ENCODE assay signal across 23 cellular contexts in the genomic region with DNA sequence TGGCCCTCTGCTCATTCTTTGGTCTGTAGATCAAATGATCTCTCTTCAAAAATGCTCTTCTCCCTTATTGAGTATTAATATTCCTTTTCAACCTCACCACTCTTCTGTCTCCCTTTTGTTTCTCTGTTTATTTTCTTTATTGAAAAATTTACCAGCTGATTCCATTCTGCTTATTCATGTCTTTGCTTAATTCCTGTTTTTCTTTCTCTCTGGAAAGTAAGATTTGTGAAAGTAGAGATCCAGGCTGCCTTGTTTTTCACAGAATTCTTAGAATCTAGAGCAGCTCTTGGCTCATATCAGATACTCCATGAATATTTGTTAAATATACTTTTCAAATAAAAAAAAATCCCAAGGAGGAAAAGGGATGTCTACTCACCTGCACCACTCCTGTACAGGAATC.
DNase-seq lines count a peak whose midpoint lies in the region; ATAC-seq and TF ChIP-seq lines count a peak whose summit lies in the region.
"Had no signal": no experiment of that assay in that cellular context is flagged by ENCODE, and none has a peak within 500 bp of the region (broad histone marks: within the 10 kb centered on the region; RNA-seq: fewer than 3 reads in every experiment).

No MANE protein-coding gene starts in this region.

- ATAC-seq in SK-N-SH treated with all-trans-retinoic acid at 6 μM for 48 hours = no peak
- ATAC-seq in activated T-helper 17 cell treated with anti-CD3 and anti-CD28 coated beads, Interleukin-2, amount 50 U/mL, for 72 hours (replicated peaks) = no peak
- ATAC-seq in naive thymus-derived CD4-positive, alpha-beta T cell = no peak

- H3K36me3 ChIP-seq in SK-N-SH (replicated peaks in 1 of 2; ENCODE audit: control insufficient read depth in 1 of 2, insufficient read depth in 2 of 2, low read length in 1 of 2) (peaks cover 6 to 42% of the 10 kb centered on the region in 2 experiments), ovary (no peaks in the 10 kb centered on the region)
- H3K36me3 ChIP-seq in naive thymus-derived CD4-positive, alpha-beta T cell (ENCODE audit: control insufficient read depth in 2 of 3, insufficient read depth in 3 of 3, low read length in 3 of 3) = peaks cover 20 to 78% (median 39%) of the 10 kb centered on the region in 3 experiments
- H3K36me3 ChIP-seq: breast epithelium, sigmoid colon, stomach had no signal

- no peak for DNase-seq in SK-N-SH
- peak; percentile 18 for DNase-seq in EL
- no peak for DNase-seq in naive thymus-derived CD4-positive, alpha-beta T cell
- no peak for DNase-seq in ecto neural progenitor cell (ENCODE audit: low spot score)
- DNase-seq in ovary = no peak
- DNase-seq in GM19238 (ENCODE audit: insufficient read length, low spot score) = no peak
- DNase-seq: activated CD8-positive, alpha-beta memory T cell treated with anti-CD3 and anti-CD28 coated beads, Interleukin-2, amount 50 U/mL, for 4 hours; activated naive CD4-positive, alpha-beta T cell treated with anti-CD3 and anti-CD28 coated beads for 36 hours; DMS153; dorsolateral prefrontal cortex; hypothalamus; mammary epithelial cell; MM.1S; NCI-H1694; posterior cingulate gyrus; sigmoid colon; stomach had no signal

- peak overlapping the region; percentile 55 for H3K4me2 ChIP-seq in SK-N-SH
- H3K4me2 ChIP-seq: BLaER1 had no signal

- H3K4me1 ChIP-seq in SK-N-SH (ENCODE audit: control insufficient read depth in 1 of 2, insufficient read depth in 2 of 2, low read depth in 1 of 2, low read length in 1 of 2) = peaks cover 8 to 39% of the 10 kb centered on the region in 2 experiments
- H3K4me1 ChIP-seq in naive thymus-derived CD4-positive, alpha-beta T cell (ENCODE audit: control insufficient read depth in 2 of 2, insufficient read depth in 2 of 2, low read length in 2 of 2) = peaks cover 8 to 9% of the 10 kb centered on the region in 2 donors
- H3K4me1 ChIP-seq in ovary (ENCODE audit: insufficient read depth) = peaks cover 5% of the 10 kb centered on the region
- H3K4me1 ChIP-seq: BLaER1, breast epithelium, sigmoid colon had no signal

- peaks cover 66% of the 10 kb centered on the region for H3F3A ChIP-seq in SK-N-SH (replicated peaks; ENCODE audit: insufficient read depth)

- no peak overlapping the region for H3K9ac ChIP-seq in SK-N-SH
- H3K9ac ChIP-seq: BLaER1 had no signal

- H3K9me2 ChIP-seq in SK-N-SH = no peaks in the 10 kb centered on the region

- H3K4me3 ChIP-seq in SK-N-SH (ENCODE audit: low read depth in 2 of 2, low read length in 1 of 2) (no peak overlapping the region), ovary (no peak overlapping the region)
- no peak overlapping the region for H3K4me3 ChIP-seq in naive thymus-derived CD4-positive, alpha-beta T cell (ENCODE audit: low read length)
- H3K4me3 ChIP-seq: BLaER1, breast epithelium, dorsolateral prefrontal cortex, sigmoid colon, stomach had no signal

- intact Hi-C loops in naive thymus-derived CD4-positive, alpha-beta T cell (cut with micrococcal nuclease) = no loop called here
- intact Hi-C loops in ovary (cut with DNase I) = no loop called here

- no peak for TF ChIP-seq CTCF in SK-N-SH (IDR thresholded peaks at IDR 0.05)
- TF ChIP-seq CTCF in ovary (IDR thresholded peaks at IDR 0.05) = no peak

- no peaks in the 10 kb centered on the region for H3K27me3 ChIP-seq in SK-N-SH (ENCODE audit: insufficient read depth)
- no peaks in the 10 kb centered on the region for H3K27me3 ChIP-seq in naive thymus-derived CD4-positive, alpha-beta T cell (ENCODE audit: control insufficient read depth in 2 of 2, insufficient read depth in 2 of 2, low read length in 2 of 2)
- H3K27me3 ChIP-seq in ovary = no peaks in the 10 kb centered on the region
- H3K27me3 ChIP-seq: BLaER1, breast epithelium, dorsolateral prefrontal cortex, sigmoid colon, stomach had no signal

- H3K27me3 Mint-ChIP-seq in activated T-helper 17 cell treated with anti-CD3 and anti-CD28 coated beads, Interleukin-2, amount 50 U/mL, for 72 hours = no peaks in the 10 kb centered on the region
- H3K27me3 Mint-ChIP-seq in naive thymus-derived CD4-positive, alpha-beta T cell = no peaks in the 10 kb centered on the region
- H3K27me3 Mint-ChIP-seq: type B pancreatic cell had no signal

- CTCF ChIA-PET in SK-N-SH (lab: Yijun Ruan, JAX) = interaction anchor here (0.6 kb wide), 1 partner anchor 33 kb away, joined by 3 read pairs; no protein-coding TSS in a partner anchor
- CTCF ChIA-PET in naive thymus-derived CD4-positive, alpha-beta T cell (lab: Charles Lee) = interaction anchor here (0.6 kb wide), 1 partner anchor 46 kb away, joined by 3 read pairs; no protein-coding TSS in a partner anchor

- no peaks in the 10 kb centered on the region for H3K79me2 ChIP-seq in SK-N-SH (ENCODE audit: insufficient read depth)

- H3K27ac Mint-ChIP-seq in activated T-helper 17 cell treated with anti-CD3 and anti-CD28 coated beads, Interleukin-2, amount 50 U/mL, for 72 hours = peak overlapping the region; percentile 81
- H3K27ac Mint-ChIP-seq in naive thymus-derived CD4-positive, alpha-beta T cell = peak overlapping the region in 5 of 9 donors; percentile 42 to 78 (median 61)
- H3K27ac Mint-ChIP-seq: type B pancreatic cell had no signal

- H4K20me1 ChIP-seq in SK-N-SH (ENCODE audit: insufficient read depth) = no peaks in the 10 kb centered on the region

- no peaks in the 10 kb centered on the region for H3K9me3 Mint-ChIP-seq in activated T-helper 17 cell treated with anti-CD3 and anti-CD28 coated beads, Interleukin-2, amount 50 U/mL, for 72 hours
- H3K9me3 Mint-ChIP-seq in naive thymus-derived CD4-positive, alpha-beta T cell = peaks cover 0 to 2% (median 0%) of the 10 kb centered on the region in 11 donors
- H3K9me3 Mint-ChIP-seq: activated naive CD4-positive, alpha-beta T cell treated with anti-CD3 and anti-CD28 coated beads for 36 hours; type B pancreatic cell had no signal

- peaks cover 100% of the 10 kb centered on the region for H3K36me3 Mint-ChIP-seq in activated T-helper 17 cell treated with anti-CD3 and anti-CD28 coated beads, Interleukin-2, amount 50 U/mL, for 72 hours (ENCODE audit: low read depth)
- H3K36me3 Mint-ChIP-seq in naive thymus-derived CD4-positive, alpha-beta T cell = peaks cover 15 to 79% (median 67%) of the 10 kb centered on the region in 5 donors
- H3K36me3 Mint-ChIP-seq: type B pancreatic cell had no signal

- H3K4me3 Mint-ChIP-seq in activated T-helper 17 cell treated with anti-CD3 and anti-CD28 coated beads, Interleukin-2, amount 50 U/mL, for 72 hours = peak overlapping the region; percentile 60
- H3K4me3 Mint-ChIP-seq in naive thymus-derived CD4-positive, alpha-beta T cell = no peak overlapping the region
- H3K4me3 Mint-ChIP-seq: activated naive CD4-positive, alpha-beta T cell treated with anti-CD3 and anti-CD28 coated beads for 36 hours; type B pancreatic cell had no signal

- no peak for TF ChIP-seq POLR2A in ovary (IDR thresholded peaks at IDR 0.05)

- H3K4me1 Mint-ChIP-seq in activated T-helper 17 cell treated with anti-CD3 and anti-CD28 coated beads, Interleukin-2, amount 50 U/mL, for 72 hours = peaks cover 60% of the 10 kb centered on the region
- H3K4me1 Mint-ChIP-seq in naive thymus-derived CD4-positive, alpha-beta T cell = peaks cover 45 to 74% (median 55%) of the 10 kb centered on the region in 7 donors

- no peak overlapping the region for H2AFZ ChIP-seq in SK-N-SH (ENCODE audit: low read depth)

- TF ChIP-seq EP300 in SK-N-SH (IDR thresholded peaks at IDR 0.05; ENCODE audit: borderline replicate concordance in 1 of 2, low read depth in 1 of 2, low read length in 1 of 2) (no peak), ovary (IDR thresholded peaks at IDR 0.05) (no peak)

- no peak for TF ChIP-seq RAD21 in SK-N-SH (IDR thresholded peaks at IDR 0.05; ENCODE audit: low read length)

- peak overlapping the region in 1 of 2 experiments; percentile 88; a peak in 2 of 4 replicates for H3K27ac ChIP-seq in SK-N-SH (ENCODE audit: low read depth in 2 of 2, low read length in 1 of 2)
- no peak overlapping the region for H3K27ac ChIP-seq in naive thymus-derived CD4-positive, alpha-beta T cell (ENCODE audit: low read depth, low read length)
- H3K27ac ChIP-seq in ovary = no peak overlapping the region
- H3K27ac ChIP-seq: 22Rv1, BLaER1, breast epithelium, sigmoid colon, stomach had no signal

- H3K9me3 ChIP-seq in SK-N-SH = no peaks in the 10 kb centered on the region
- no peaks in the 10 kb centered on the region for H3K9me3 ChIP-seq in naive thymus-derived CD4-positive, alpha-beta T cell (ENCODE audit: control insufficient read depth in 2 of 3, low read length in 3 of 3)
- no peaks in the 10 kb centered on the region for H3K9me3 ChIP-seq in ovary
- H3K9me3 ChIP-seq: BLaER1, breast epithelium, sigmoid colon, stomach had no signal

- POLR2A ChIA-PET in SK-N-SH (lab: Yijun Ruan, JAX) = no interaction called here
- POLR2A ChIA-PET in naive thymus-derived CD4-positive, alpha-beta T cell (lab: Charles Lee) = no interaction called here

TF ChIP-seq in SK-N-SH, 30 proteins besides CTCF, POLR2A, EP300 and RAD21 (continues in another document):
- TF ChIP-seq MXI1 (IDR thresholded peaks at IDR 0.05; ENCODE audit: low read depth, low read length) = no peak
- TF ChIP-seq SMC3 (IDR thresholded peaks at IDR 0.05; ENCODE audit: low read depth, low read length) = no peak
- TF ChIP-seq, protein P1, sequence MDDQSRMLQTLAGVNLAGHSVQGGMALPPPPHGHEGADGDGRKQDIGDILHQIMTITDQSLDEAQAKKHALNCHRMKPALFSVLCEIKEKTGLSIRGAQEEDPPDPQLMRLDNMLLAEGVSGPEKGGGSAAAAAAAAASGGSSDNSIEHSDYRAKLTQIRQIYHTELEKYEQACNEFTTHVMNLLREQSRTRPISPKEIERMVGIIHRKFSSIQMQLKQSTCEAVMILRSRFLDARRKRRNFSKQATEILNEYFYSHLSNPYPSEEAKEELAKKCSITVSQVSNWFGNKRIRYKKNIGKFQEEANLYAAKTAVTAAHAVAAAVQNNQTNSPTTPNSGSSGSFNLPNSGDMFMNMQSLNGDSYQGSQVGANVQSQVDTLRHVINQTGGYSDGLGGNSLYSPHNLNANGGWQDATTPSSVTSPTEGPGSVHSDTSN (IDR thresholded peaks at IDR 0.05) = no peak
- TF ChIP-seq GATA2 (CRISPR knock-in tag; IDR thresholded peaks at IDR 0.05) = no peak

TF ChIP-seq in SK-N-SH treated with all-trans-retinoic acid at 6 μM for 48 hours, 23 proteins besides CTCF, POLR2A, EP300 and RAD21 (continues in another document):
- no peak for TF ChIP-seq TCF4 (CRISPR knock-in tag; IDR thresholded peaks at IDR 0.05; ENCODE audit: borderline replicate concordance)
- TF ChIP-seq ZC3H10 (CRISPR knock-in tag; IDR thresholded peaks at IDR 0.05) = no peak
